In genomic region chr9:131394464-131395026, GRCh38 we compare ENCODE assay signal across 1 cellular context.
TF ChIP-seq lines count a peak whose summit lies in the region.

No MANE protein-coding gene starts in this region.

TF ChIP-seq in HepG2, 621 proteins besides CTCF, POLR2A, EP300 and RAD21 (continued from another document):
- TF ChIP-seq UBTF (CRISPR knock-in tag; IDR thresholded peaks at IDR 0.05) (peak; percentile 28; the same call in 1 of the 2 replicates), ZNF101 (CRISPR knock-in tag; IDR thresholded peaks at IDR 0.05; ENCODE audit: borderline replicate concordance, low read depth) (no peak), XRCC5 (optimal IDR thresholded peaks at IDR 0.05; ENCODE audit: low read length) (peak; percentile 46), ZNF616 (CRISPR knock-in tag; IDR thresholded peaks at IDR 0.05; ENCODE audit: low read depth) (no peak), TCF12 (IDR thresholded peaks at IDR 0.05) (no peak), TCF12 (CRISPR knock-in tag; IDR thresholded peaks at IDR 0.05) (no peak), ZMYM3 (CRISPR knock-in tag; IDR thresholded peaks at IDR 0.05) (no peak), GABPB1 (CRISPR knock-in tag; IDR thresholded peaks at IDR 0.05) (peak; percentile 32; the same call in 1 of the 2 replicates), ZBTB1 (CRISPR knock-in tag; IDR thresholded peaks at IDR 0.05; ENCODE audit: borderline replicate concordance) (no peak), ATAD3A (CRISPR knock-in tag; IDR thresholded peaks at IDR 0.05) (no peak), TP53 (CRISPR knock-in tag; conservative IDR thresholded peaks at IDR 0.05) (no peak), AGO2 (optimal IDR thresholded peaks at IDR 0.05; ENCODE audit: low read depth, low read length) (peak; percentile 80), ZBTB14 (CRISPR knock-in tag; IDR thresholded peaks at IDR 0.05) (no peak), ZNF142 (CRISPR knock-in tag; IDR thresholded peaks at IDR 0.05) (0 out of 2 replicates have a peak, but pooled peaks have one; percentile 27), AKNA (CRISPR knock-in tag; IDR thresholded peaks at IDR 0.05; ENCODE audit: borderline replicate concordance) (no peak), AHR (CRISPR knock-in tag; IDR thresholded peaks at IDR 0.05) (no peak)
TF ChIP-seq in HepG2: peak in this region for 17.
